Comparison of ENCODE assay signal across 29 cellular contexts in genomic region chr10:9869185-9869584, GRCh38.
"Had no signal": no experiment of that assay in that cellular context is flagged by ENCODE, and none has a peak within 500 bp of the region (broad histone marks: within the 10 kb centered on the region; RNA-seq: fewer than 3 reads in every experiment).

No MANE protein-coding gene starts in this region.

- H3K4me1 ChIP-seq: ascending aorta, lower lobe of right lung, prostate gland, suprapubic skin, tibial artery had no signal

- H3K27ac ChIP-seq: ascending aorta, brain microvascular endothelial cell, lower lobe of right lung, ovary, prostate gland, suprapubic skin, tibial artery, VCaP had no signal

- H3K4me3 ChIP-seq: ascending aorta, lower lobe of right lung, mucosa of descending colon, ovary, prostate gland, suprapubic skin, tibial artery had no signal

- DNase-seq: activated CD4-positive, alpha-beta T cell treated with anti-CD3 and anti-CD28 coated beads for 48 hours; activated CD4-positive, alpha-beta T cell treated with anti-CD3 and anti-CD28 coated beads, Interleukin-2, amount 50 U/mL, for 48 hours; activated CD8-positive, alpha-beta memory T cell treated with anti-CD3 and anti-CD28 coated beads, Interleukin-2, amount 50 U/mL, for 4 hours; activated effector memory CD4-positive, alpha-beta T cell treated with anti-CD3 and anti-CD28 coated beads, Interleukin-2, amount 50 U/mL, for 16 hours; activated naive CD4-positive, alpha-beta T cell treated with anti-CD3 and anti-CD28 coated beads for 36 hours; activated naive CD8-positive, alpha-beta T cell treated with anti-CD3 and anti-CD28 coated beads, Interleukin-2, amount 10 ng/mL, durations not matched to agents 7 days and 5 days; activated T-cell treated with anti-CD3 and anti-CD28 coated beads, Interleukin-2, amount 50 U/mL, for 1 hour; brain microvascular endothelial cell; cortex of kidney; effector memory CD8-positive, alpha-beta T cell; erythroblast; foreskin fibroblast; head of caudate nucleus; hippocampal formation; lower lobe of right lung; mesendoderm; mucosa of descending colon; ovary; retina; stimulated activated naive CD4-positive, alpha-beta T cell; tibial artery had no signal

- H3K36me3 ChIP-seq: ascending aorta, brain microvascular endothelial cell, lower lobe of right lung, ovary, prostate gland, suprapubic skin, tibial artery had no signal

- ATAC-seq: activated CD4-positive, CD25-positive, alpha-beta regulatory T cell treated with anti-CD3 and anti-CD28 coated beads, Interleukin-2, amount 50 U/mL, for 24 hours; effector memory CD8-positive, alpha-beta T cell; left lobe of liver; lower lobe of right lung; mucosa of descending colon; natural killer cell treated with Interleukin-12 subunit alpha and Interleukin-12 subunit beta and Interleukin-15 and Interleukin-18, amount 100 ng/mL, for 72 hours; sciatic nerve had no signal

- H3K9me3 ChIP-seq: ascending aorta, lower lobe of right lung, mucosa of descending colon, ovary, prostate gland, suprapubic skin, tibial artery had no signal

- H3K27me3 ChIP-seq: ascending aorta, brain microvascular endothelial cell, suprapubic skin, tibial artery had no signal
